1 cellular context compared by ENCODE assay signal in the genomic region with DNA sequence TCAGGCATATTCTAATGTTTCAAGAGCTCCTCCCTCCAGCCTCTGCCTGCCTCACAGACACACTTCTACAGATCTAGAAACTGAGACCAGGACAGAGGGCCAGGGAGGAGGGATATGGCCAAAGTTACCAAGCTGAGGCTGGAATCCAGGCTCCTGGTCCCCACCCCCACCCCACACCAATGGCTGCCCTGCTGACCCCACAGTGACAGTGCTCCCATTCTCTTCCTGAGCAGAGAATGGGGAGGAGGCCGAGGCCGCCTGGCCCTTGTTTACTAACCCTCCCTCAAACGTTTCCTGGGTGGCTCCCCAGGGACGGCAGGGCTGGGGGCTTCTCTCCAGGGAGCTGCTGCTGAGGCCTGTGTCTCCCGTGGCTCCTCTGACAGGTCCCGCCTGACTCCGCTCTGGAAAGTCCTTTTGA.
TF ChIP-seq lines count a peak whose summit lies in the region.

No MANE protein-coding gene starts in this region.

TF ChIP-seq in HepG2, 621 proteins besides CTCF, POLR2A, EP300 and RAD21 (continues in another document):
- TF ChIP-seq ZFY (CRISPR knock-in tag; IDR thresholded peaks at IDR 0.05) (0 out of 2 replicates have a peak, but pooled peaks have one; percentile 18), SOX5 (CRISPR knock-in tag; IDR thresholded peaks at IDR 0.05; ENCODE audit: borderline replicate concordance) (peak; percentile 67), ZNF772 (CRISPR knock-in tag; IDR thresholded peaks at IDR 0.05) (no peak), ZNF891 (CRISPR knock-in tag; IDR thresholded peaks at IDR 0.05) (0 out of 2 replicates have a peak, but pooled peaks have one; percentile 11), DPF2 (CRISPR knock-in tag; IDR thresholded peaks at IDR 0.05; ENCODE audit: borderline replicate concordance, low read depth) (peak; percentile 32; the same call in 1 of the 2 replicates), TBX2 (CRISPR knock-in tag; IDR thresholded peaks at IDR 0.05; ENCODE audit: borderline replicate concordance) (peak; percentile 46; the same call in 1 of the 2 replicates), ZNF441 (CRISPR knock-in tag; IDR thresholded peaks at IDR 0.05; ENCODE audit: borderline replicate concordance) (no peak), ERF (CRISPR knock-in tag; IDR thresholded peaks at IDR 0.05) (0 out of 2 replicates have a peak, but pooled peaks have one; percentile 25), ZNF790 (CRISPR knock-in tag; IDR thresholded peaks at IDR 0.05; ENCODE audit: borderline replicate concordance) (0 out of 2 replicates have a peak, but pooled peaks have one; percentile 3), TEAD3 (CRISPR knock-in tag; optimal IDR thresholded peaks at IDR 0.05; ENCODE audit: borderline replicate concordance) (peak; percentile 47), NR2F6 (IDR thresholded peaks at IDR 0.05) (peak; percentile 88), NR2F6 (CRISPR knock-in tag; IDR thresholded peaks at IDR 0.05) (peak; percentile 84), PTBP1 (IDR thresholded peaks at IDR 0.05; ENCODE audit: low read depth, low read length, poor library complexity, severe bottlenecking) (peak; percentile 37), SATB2 (CRISPR knock-in tag; IDR thresholded peaks at IDR 0.05) (no peak), ZNF3 (CRISPR knock-in tag; IDR thresholded peaks at IDR 0.05) (no peak), ZNF598 (CRISPR knock-in tag; IDR thresholded peaks at IDR 0.05; ENCODE audit: borderline replicate concordance) (no peak), BCL6 (CRISPR knock-in tag; IDR thresholded peaks at IDR 0.05) (0 out of 2 replicates have a peak, but pooled peaks have one; percentile 60), ZNF501 (CRISPR knock-in tag; IDR thresholded peaks at IDR 0.05) (0 out of 2 replicates have a peak, but pooled peaks have one; percentile 6), LCORL (IDR thresholded peaks at IDR 0.05) (no peak), LCORL (CRISPR knock-in tag; IDR thresholded peaks at IDR 0.05) (peak; percentile 61; the same call in 1 of the 2 replicates), NR2F1 (CRISPR knock-in tag; IDR thresholded peaks at IDR 0.05) (peak in 1 of 2 experiments; percentile 28; a peak in 1 of 4 replicates), NRL (CRISPR knock-in tag; IDR thresholded peaks at IDR 0.05; ENCODE audit: borderline replicate concordance) (0 out of 2 replicates have a peak, but pooled peaks have one; percentile 19), RARA (CRISPR knock-in tag; IDR thresholded peaks at IDR 0.05) (peak; percentile 73), ZNF879 (CRISPR knock-in tag; IDR thresholded peaks at IDR 0.05) (no peak), NR2C2 (CRISPR knock-in tag; IDR thresholded peaks at IDR 0.05; ENCODE audit: borderline replicate concordance) (0 out of 2 replicates have a peak, but pooled peaks have one; percentile 35), PAX8 (CRISPR knock-in tag; IDR thresholded peaks at IDR 0.05; ENCODE audit: borderline replicate concordance) (no peak), ZMYM4 (CRISPR knock-in tag; IDR thresholded peaks at IDR 0.05) (peak; percentile 20; the same call in 1 of the 2 replicates), GABPB1 (CRISPR knock-in tag; IDR thresholded peaks at IDR 0.05) (0 out of 2 replicates have a peak, but pooled peaks have one; percentile 24), ZNF205 (CRISPR knock-in tag; IDR thresholded peaks at IDR 0.05) (0 out of 2 replicates have a peak, but pooled peaks have one; percentile 38), SALL1 (CRISPR knock-in tag; IDR thresholded peaks at IDR 0.05) (peak; percentile 39; the same call in 1 of the 2 replicates), SMARCE1 (IDR thresholded peaks at IDR 0.05; ENCODE audit: borderline replicate concordance) (no peak), ZFP36L2 (CRISPR knock-in tag; IDR thresholded peaks at IDR 0.05) (no peak), ZNF564 (CRISPR knock-in tag; IDR thresholded peaks at IDR 0.05) (peak; percentile 55)
- TF ChIP-seq, protein P1, sequence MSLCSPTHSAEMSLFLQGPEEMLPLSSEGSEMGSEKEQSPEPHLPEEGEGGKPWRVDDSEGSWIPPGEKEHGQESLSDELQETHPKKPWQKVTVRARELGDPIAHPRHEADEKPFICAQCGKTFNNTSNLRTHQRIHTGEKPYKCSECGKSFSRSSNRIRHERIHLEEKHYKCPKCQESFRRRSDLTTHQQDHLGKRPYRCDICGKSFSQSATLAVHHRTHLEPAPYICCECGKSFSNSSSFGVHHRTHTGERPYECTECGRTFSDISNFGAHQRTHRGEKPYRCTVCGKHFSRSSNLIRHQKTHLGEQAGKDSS (CRISPR knock-in tag; IDR thresholded peaks at IDR 0.05; ENCODE audit: borderline replicate concordance, low read depth), result peak; percentile 97
- TF ChIP-seq, protein P2, sequence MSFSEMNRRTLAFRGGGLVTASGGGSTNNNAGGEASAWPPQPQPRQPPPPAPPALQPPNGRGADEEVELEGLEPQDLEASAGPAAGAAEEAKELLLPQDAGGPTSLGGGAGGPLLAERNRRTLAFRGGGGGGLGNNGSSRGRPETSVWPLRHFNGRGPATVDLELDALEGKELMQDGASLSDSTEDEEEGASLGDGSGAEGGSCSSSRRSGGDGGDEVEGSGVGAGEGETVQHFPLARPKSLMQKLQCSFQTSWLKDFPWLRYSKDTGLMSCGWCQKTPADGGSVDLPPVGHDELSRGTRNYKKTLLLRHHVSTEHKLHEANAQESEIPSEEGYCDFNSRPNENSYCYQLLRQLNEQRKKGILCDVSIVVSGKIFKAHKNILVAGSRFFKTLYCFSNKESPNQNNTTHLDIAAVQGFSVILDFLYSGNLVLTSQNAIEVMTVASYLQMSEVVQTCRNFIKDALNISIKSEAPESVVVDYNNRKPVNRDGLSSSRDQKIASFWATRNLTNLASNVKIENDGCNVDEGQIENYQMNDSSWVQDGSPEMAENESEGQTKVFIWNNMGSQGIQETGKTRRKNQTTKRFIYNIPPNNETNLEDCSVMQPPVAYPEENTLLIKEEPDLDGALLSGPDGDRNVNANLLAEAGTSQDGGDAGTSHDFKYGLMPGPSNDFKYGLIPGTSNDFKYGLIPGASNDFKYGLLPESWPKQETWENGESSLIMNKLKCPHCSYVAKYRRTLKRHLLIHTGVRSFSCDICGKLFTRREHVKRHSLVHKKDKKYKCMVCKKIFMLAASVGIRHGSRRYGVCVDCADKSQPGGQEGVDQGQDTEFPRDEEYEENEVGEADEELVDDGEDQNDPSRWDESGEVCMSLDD (CRISPR knock-in tag; IDR thresholded peaks at IDR 0.05; ENCODE audit: borderline replicate concordance), result no peak
- TF ChIP-seq, protein P3, sequence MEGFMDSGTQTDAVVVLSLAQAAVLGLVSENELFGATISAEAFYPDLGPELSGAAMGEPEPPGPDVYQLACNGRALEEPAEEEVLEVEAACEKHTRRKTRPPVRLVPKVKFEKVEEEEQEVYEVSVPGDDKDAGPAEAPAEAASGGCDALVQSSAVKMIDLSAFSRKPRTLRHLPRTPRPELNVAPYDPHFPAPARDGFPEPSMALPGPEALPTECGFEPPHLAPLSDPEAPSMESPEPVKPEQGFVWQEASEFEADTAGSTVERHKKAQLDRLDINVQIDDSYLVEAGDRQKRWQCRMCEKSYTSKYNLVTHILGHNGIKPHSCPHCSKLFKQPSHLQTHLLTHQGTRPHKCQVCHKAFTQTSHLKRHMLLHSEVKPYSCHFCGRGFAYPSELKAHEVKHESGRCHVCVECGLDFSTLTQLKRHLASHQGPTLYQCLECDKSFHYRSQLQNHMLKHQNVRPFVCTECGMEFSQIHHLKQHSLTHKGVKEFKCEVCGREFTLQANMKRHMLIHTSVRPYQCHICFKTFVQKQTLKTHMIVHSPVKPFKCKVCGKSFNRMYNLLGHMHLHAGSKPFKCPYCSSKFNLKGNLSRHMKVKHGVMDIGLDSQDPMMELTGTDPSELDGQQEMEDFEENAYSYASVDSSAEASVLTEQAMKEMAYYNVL (CRISPR knock-in tag; IDR thresholded peaks at IDR 0.05; ENCODE audit: borderline replicate concordance), result peak; percentile 39; the same call in 1 of the 2 replicates
- TF ChIP-seq, protein P4, sequence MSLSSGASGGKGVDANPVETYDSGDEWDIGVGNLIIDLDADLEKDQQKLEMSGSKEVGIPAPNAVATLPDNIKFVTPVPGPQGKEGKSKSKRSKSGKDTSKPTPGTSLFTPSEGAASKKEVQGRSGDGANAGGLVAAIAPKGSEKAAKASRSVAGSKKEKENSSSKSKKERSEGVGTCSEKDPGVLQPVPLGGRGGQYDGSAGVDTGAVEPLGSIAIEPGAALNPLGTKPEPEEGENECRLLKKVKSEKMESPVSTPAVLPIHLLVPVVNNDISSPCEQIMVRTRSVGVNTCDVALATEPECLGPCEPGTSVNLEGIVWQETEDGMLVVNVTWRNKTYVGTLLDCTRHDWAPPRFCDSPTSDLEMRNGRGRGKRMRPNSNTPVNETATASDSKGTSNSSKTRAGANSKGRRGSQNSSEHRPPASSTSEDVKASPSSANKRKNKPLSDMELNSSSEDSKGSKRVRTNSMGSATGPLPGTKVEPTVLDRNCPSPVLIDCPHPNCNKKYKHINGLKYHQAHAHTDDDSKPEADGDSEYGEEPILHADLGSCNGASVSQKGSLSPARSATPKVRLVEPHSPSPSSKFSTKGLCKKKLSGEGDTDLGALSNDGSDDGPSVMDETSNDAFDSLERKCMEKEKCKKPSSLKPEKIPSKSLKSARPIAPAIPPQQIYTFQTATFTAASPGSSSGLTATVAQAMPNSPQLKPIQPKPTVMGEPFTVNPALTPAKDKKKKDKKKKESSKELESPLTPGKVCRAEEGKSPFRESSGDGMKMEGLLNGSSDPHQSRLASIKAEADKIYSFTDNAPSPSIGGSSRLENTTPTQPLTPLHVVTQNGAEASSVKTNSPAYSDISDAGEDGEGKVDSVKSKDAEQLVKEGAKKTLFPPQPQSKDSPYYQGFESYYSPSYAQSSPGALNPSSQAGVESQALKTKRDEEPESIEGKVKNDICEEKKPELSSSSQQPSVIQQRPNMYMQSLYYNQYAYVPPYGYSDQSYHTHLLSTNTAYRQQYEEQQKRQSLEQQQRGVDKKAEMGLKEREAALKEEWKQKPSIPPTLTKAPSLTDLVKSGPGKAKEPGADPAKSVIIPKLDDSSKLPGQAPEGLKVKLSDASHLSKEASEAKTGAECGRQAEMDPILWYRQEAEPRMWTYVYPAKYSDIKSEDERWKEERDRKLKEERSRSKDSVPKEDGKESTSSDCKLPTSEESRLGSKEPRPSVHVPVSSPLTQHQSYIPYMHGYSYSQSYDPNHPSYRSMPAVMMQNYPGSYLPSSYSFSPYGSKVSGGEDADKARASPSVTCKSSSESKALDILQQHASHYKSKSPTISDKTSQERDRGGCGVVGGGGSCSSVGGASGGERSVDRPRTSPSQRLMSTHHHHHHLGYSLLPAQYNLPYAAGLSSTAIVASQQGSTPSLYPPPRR (CRISPR knock-in tag; IDR thresholded peaks at IDR 0.05; ENCODE audit: borderline replicate concordance), result peak; percentile 75
- TF ChIP-seq, protein P5, sequence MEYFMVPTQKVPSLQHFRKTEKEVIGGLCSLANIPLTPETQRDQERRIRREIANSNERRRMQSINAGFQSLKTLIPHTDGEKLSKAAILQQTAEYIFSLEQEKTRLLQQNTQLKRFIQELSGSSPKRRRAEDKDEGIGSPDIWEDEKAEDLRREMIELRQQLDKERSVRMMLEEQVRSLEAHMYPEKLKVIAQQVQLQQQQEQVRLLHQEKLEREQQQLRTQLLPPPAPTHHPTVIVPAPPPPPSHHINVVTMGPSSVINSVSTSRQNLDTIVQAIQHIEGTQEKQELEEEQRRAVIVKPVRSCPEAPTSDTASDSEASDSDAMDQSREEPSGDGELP (IDR thresholded peaks at IDR 0.05; ENCODE audit: borderline replicate concordance, low read depth), result peak; percentile 69; the same call in 1 of the 2 replicates
- TF ChIP-seq, protein P6, sequence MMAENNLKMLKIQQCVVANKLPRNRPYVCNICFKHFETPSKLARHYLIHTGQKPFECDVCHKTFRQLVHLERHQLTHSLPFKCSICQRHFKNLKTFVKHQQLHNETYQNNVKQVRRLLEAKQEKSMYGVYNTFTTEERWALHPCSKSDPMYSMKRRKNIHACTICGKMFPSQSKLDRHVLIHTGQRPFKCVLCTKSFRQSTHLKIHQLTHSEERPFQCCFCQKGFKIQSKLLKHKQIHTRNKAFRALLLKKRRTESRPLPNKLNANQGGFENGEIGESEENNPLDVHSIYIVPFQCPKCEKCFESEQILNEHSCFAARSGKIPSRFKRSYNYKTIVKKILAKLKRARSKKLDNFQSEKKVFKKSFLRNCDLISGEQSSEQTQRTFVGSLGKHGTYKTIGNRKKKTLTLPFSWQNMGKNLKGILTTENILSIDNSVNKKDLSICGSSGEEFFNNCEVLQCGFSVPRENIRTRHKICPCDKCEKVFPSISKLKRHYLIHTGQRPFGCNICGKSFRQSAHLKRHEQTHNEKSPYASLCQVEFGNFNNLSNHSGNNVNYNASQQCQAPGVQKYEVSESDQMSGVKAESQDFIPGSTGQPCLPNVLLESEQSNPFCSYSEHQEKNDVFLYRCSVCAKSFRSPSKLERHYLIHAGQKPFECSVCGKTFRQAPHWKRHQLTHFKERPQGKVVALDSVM (CRISPR knock-in tag; IDR thresholded peaks at IDR 0.05), result peak; percentile 47; the same call in 1 of the 2 replicates
- TF ChIP-seq, protein P7, sequence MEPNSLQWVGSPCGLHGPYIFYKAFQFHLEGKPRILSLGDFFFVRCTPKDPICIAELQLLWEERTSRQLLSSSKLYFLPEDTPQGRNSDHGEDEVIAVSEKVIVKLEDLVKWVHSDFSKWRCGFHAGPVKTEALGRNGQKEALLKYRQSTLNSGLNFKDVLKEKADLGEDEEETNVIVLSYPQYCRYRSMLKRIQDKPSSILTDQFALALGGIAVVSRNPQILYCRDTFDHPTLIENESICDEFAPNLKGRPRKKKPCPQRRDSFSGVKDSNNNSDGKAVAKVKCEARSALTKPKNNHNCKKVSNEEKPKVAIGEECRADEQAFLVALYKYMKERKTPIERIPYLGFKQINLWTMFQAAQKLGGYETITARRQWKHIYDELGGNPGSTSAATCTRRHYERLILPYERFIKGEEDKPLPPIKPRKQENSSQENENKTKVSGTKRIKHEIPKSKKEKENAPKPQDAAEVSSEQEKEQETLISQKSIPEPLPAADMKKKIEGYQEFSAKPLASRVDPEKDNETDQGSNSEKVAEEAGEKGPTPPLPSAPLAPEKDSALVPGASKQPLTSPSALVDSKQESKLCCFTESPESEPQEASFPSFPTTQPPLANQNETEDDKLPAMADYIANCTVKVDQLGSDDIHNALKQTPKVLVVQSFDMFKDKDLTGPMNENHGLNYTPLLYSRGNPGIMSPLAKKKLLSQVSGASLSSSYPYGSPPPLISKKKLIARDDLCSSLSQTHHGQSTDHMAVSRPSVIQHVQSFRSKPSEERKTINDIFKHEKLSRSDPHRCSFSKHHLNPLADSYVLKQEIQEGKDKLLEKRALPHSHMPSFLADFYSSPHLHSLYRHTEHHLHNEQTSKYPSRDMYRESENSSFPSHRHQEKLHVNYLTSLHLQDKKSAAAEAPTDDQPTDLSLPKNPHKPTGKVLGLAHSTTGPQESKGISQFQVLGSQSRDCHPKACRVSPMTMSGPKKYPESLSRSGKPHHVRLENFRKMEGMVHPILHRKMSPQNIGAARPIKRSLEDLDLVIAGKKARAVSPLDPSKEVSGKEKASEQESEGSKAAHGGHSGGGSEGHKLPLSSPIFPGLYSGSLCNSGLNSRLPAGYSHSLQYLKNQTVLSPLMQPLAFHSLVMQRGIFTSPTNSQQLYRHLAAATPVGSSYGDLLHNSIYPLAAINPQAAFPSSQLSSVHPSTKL (CRISPR knock-in tag; IDR thresholded peaks at IDR 0.05), result peak; percentile 32; the same call in 1 of the 2 replicates
- TF ChIP-seq, protein P8, sequence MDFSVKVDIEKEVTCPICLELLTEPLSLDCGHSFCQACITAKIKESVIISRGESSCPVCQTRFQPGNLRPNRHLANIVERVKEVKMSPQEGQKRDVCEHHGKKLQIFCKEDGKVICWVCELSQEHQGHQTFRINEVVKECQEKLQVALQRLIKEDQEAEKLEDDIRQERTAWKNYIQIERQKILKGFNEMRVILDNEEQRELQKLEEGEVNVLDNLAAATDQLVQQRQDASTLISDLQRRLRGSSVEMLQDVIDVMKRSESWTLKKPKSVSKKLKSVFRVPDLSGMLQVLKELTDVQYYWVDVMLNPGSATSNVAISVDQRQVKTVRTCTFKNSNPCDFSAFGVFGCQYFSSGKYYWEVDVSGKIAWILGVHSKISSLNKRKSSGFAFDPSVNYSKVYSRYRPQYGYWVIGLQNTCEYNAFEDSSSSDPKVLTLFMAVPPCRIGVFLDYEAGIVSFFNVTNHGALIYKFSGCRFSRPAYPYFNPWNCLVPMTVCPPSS (IDR thresholded peaks at IDR 0.05), result no peak
